1 cellular context compared by ENCODE assay signal in genomic region chr17:8630802-8631553, GRCh38.
TF ChIP-seq lines count a peak whose summit lies in the region.

No MANE protein-coding gene starts in this region.

TF ChIP-seq in K562, 482 proteins besides CTCF, POLR2A, EP300 and RAD21 (continued from another document and continues in another):
- TF ChIP-seq E4F1 (CRISPR knock-in tag; IDR thresholded peaks at IDR 0.05; ENCODE audit: borderline replicate concordance), result no peak
- peak; percentile 34; the same call in 1 of the 2 replicates for TF ChIP-seq BHLHE40 (IDR thresholded peaks at IDR 0.05; ENCODE audit: low read length)
- TF ChIP-seq KLF6 (CRISPR knock-in tag; IDR thresholded peaks at IDR 0.05; ENCODE audit: borderline replicate concordance), result no peak
- TF ChIP-seq ATF1 (CRISPR knock-in tag; IDR thresholded peaks at IDR 0.05), result peak; percentile 47
- peak; percentile 92 for TF ChIP-seq ATF1 (tag; IDR thresholded peaks at IDR 0.05)
- no peak for TF ChIP-seq ZNF668 (CRISPR knock-in tag; IDR thresholded peaks at IDR 0.05)
- TF ChIP-seq NEUROD1 (IDR thresholded peaks at IDR 0.05; ENCODE audit: borderline replicate concordance, low read depth, low read length, partially characterized antibody), result peak; percentile 91
- TF ChIP-seq E2F6 (IDR thresholded peaks at IDR 0.05; ENCODE audit: borderline replicate concordance in 1 of 2, extremely low read depth in 1 of 2, insufficient read depth in 1 of 2, insufficient read length in 1 of 2, low read depth in 1 of 2, low read length in 1 of 2, poor library complexity in 1 of 2, severe bottlenecking in 1 of 2), result peak in 1 of 2 experiments; percentile 24
- no peak for TF ChIP-seq TCFL5 (CRISPR knock-in tag; conservative IDR thresholded peaks at IDR 0.05)
- no peak for TF ChIP-seq ARHGAP35 (IDR thresholded peaks at IDR 0.05; ENCODE audit: partially characterized antibody)
- no peak for TF ChIP-seq WHSC1 (IDR thresholded peaks at IDR 0.05; ENCODE audit: low read length)
- TF ChIP-seq ESRRA (IDR thresholded peaks at IDR 0.05; ENCODE audit: borderline replicate concordance, low read depth), result peak; percentile 51
- TF ChIP-seq RFX1 (IDR thresholded peaks at IDR 0.05), result peak; percentile 83
- no peak for TF ChIP-seq KLF10 (CRISPR knock-in tag; IDR thresholded peaks at IDR 0.05)
- peak; percentile 95 for TF ChIP-seq FOS (IDR thresholded peaks at IDR 0.05; ENCODE audit: extremely low read depth, insufficient read length)
- TF ChIP-seq ARID4B (CRISPR knock-in tag; IDR thresholded peaks at IDR 0.05), result peak; percentile 74
- TF ChIP-seq THAP12 (CRISPR knock-in tag; IDR thresholded peaks at IDR 0.05), result no peak
- no peak for TF ChIP-seq MCM7 (IDR thresholded peaks at IDR 0.05)
- TF ChIP-seq ETV1 (tag; conservative IDR thresholded peaks at IDR 0.05; ENCODE audit: low read depth), result no peak
- no peak for TF ChIP-seq PTRF (tag; IDR thresholded peaks at IDR 0.05)
- TF ChIP-seq FOXA1 (IDR thresholded peaks at IDR 0.05; ENCODE audit: borderline replicate concordance), result no peak
- peak; percentile 85 for TF ChIP-seq NFYB (IDR thresholded peaks at IDR 0.05; ENCODE audit: extremely low read depth, insufficient read length)
- 0 out of 2 replicates have a peak, but pooled peaks have one; percentile 1 for TF ChIP-seq RUNX1 (IDR thresholded peaks at IDR 0.05; ENCODE audit: low read depth)
- no peak for TF ChIP-seq ZNF282 (CRISPR knock-in tag; IDR thresholded peaks at IDR 0.05)
- TF ChIP-seq RBM15 (IDR thresholded peaks at IDR 0.05; ENCODE audit: insufficient read depth, low read length), result no peak
- TF ChIP-seq ZNF77 (CRISPR knock-in tag; IDR thresholded peaks at IDR 0.05), result no peak
- TF ChIP-seq PHF8 (IDR thresholded peaks at IDR 0.05; ENCODE audit: borderline replicate concordance, low read length), result peak; percentile 64; the same call in 1 of the 2 replicates
- no peak for TF ChIP-seq ZNF316 (IDR thresholded peaks at IDR 0.05)
- TF ChIP-seq, protein P1, sequence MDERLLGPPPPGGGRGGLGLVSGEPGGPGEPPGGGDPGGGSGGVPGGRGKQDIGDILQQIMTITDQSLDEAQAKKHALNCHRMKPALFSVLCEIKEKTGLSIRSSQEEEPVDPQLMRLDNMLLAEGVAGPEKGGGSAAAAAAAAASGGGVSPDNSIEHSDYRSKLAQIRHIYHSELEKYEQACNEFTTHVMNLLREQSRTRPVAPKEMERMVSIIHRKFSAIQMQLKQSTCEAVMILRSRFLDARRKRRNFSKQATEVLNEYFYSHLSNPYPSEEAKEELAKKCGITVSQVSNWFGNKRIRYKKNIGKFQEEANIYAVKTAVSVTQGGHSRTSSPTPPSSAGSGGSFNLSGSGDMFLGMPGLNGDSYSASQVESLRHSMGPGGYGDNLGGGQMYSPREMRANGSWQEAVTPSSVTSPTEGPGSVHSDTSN (CRISPR knock-in tag; IDR thresholded peaks at IDR 0.05; ENCODE audit: low read depth), result peak; percentile 67; the same call in 1 of the 2 replicates
- TF ChIP-seq, protein P1 (tag; conservative IDR thresholded peaks at IDR 0.05; ENCODE audit: low read depth), result peak; percentile 97
- peak; percentile 68 for TF ChIP-seq SIN3B (IDR thresholded peaks at IDR 0.05; ENCODE audit: low read depth)
- TF ChIP-seq MTA3 (IDR thresholded peaks at IDR 0.05; ENCODE audit: borderline replicate concordance), result 0 out of 2 replicates have a peak, but pooled peaks have one; percentile 53
- no peak for TF ChIP-seq HDAC3 (IDR thresholded peaks at IDR 0.05; ENCODE audit: borderline replicate concordance, partially characterized antibody)
- no peak for TF ChIP-seq GTF2E2 (tag; IDR thresholded peaks at IDR 0.05)
- TF ChIP-seq ZNF766 (CRISPR knock-in tag; conservative IDR thresholded peaks at IDR 0.05), result peak; percentile 21; the same call in 1 of the 2 replicates
- TF ChIP-seq, protein P2, sequence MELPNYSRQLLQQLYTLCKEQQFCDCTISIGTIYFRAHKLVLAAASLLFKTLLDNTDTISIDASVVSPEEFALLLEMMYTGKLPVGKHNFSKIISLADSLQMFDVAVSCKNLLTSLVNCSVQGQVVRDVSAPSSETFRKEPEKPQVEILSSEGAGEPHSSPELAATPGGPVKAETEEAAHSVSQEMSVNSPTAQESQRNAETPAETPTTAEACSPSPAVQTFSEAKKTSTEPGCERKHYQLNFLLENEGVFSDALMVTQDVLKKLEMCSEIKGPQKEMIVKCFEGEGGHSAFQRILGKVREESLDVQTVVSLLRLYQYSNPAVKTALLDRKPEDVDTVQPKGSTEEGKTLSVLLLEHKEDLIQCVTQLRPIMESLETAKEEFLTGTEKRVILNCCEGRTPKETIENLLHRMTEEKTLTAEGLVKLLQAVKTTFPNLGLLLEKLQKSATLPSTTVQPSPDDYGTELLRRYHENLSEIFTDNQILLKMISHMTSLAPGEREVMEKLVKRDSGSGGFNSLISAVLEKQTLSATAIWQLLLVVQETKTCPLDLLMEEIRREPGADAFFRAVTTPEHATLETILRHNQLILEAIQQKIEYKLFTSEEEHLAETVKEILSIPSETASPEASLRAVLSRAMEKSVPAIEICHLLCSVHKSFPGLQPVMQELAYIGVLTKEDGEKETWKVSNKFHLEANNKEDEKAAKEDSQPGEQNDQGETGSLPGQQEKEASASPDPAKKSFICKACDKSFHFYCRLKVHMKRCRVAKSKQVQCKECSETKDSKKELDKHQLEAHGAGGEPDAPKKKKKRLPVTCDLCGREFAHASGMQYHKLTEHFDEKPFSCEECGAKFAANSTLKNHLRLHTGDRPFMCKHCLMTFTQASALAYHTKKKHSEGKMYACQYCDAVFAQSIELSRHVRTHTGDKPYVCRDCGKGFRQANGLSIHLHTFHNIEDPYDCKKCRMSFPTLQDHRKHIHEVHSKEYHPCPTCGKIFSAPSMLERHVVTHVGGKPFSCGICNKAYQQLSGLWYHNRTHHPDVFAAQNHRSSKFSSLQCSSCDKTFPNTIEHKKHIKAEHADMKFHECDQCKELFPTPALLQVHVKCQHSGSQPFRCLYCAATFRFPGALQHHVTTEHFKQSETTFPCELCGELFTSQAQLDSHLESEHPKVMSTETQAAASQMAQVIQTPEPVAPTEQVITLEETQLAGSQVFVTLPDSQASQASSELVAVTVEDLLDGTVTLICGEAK (IDR thresholded peaks at IDR 0.05), result no peak
- TF ChIP-seq, protein P2 (CRISPR knock-in tag; IDR thresholded peaks at IDR 0.05), result no peak
- TF ChIP-seq ZNF764 (CRISPR knock-in tag; IDR thresholded peaks at IDR 0.05; ENCODE audit: low read depth), result no peak
- no peak for TF ChIP-seq NR3C1 (CRISPR knock-in tag; IDR thresholded peaks at IDR 0.05)
